In genomic region chr5:90557391-90557790, GRCh38 we compare ENCODE assay signal across 15 cellular contexts. TPM values are rescaled to one million over a fixed set of nuclear protein-coding genes. Genes with fewer than 3 reads are reported as not detected.
DNase-seq lines count a peak whose midpoint lies in the region; ATAC-seq and TF ChIP-seq lines count a peak whose summit lies in the region.
"Had no signal": no experiment of that assay in that cellular context is flagged by ENCODE, and none has a peak within 500 bp of the region (broad histone marks: within the 10 kb centered on the region; RNA-seq: fewer than 3 reads in every experiment).

No MANE protein-coding gene starts in this region.

- POLR2A ChIA-PET in HCT116 (lab: Charles Lee) (interaction anchor here (1.2 kb wide), 1 partner anchor 10 kb away, joined by 3 read pairs; no protein-coding TSS in a partner anchor), PC-9 (lab: Charles Lee; ENCODE audit: unreplicated experiment) (no interaction called here)
- POLR2A ChIA-PET in activated CD8-positive, alpha-beta T cell treated with anti-CD3 and anti-CD28 coated beads, Interleukin-2, amount 10 ng/mL, durations not matched to agents 7 days and 5 days (lab: Charles Lee): no interaction called here

- H3K4me3 ChIP-seq in HCT116 (replicated peaks in 1 of 2; ENCODE audit: low read depth in 1 of 2, low read length in 2 of 2) (no peak overlapping the region), PC-9 (peak overlapping the region; percentile 54; the same call in 1 of the 2 replicates), iPS-11a (ENCODE audit: low read depth, low read length) (peak overlapping the region; percentile 85), retinal pigment epithelial cell (ENCODE audit: low read length) (peak overlapping the region; percentile 74)

- H3K4me3 Mint-ChIP-seq in activated CD8-positive, alpha-beta memory T cell treated with anti-CD3 and anti-CD28 coated beads, Interleukin-2, amount 10 ng/mL, durations not matched to agents 7 days and 5 days: no peak overlapping the region
- H3K4me3 Mint-ChIP-seq in activated CD8-positive, alpha-beta T cell treated with anti-CD3 and anti-CD28 coated beads, Interleukin-2, amount 10 ng/mL, durations not matched to agents 7 days and 5 days: no peak overlapping the region

- no peaks in the 10 kb centered on the region for H3K36me3 Mint-ChIP-seq in activated CD8-positive, alpha-beta memory T cell treated with anti-CD3 and anti-CD28 coated beads, Interleukin-2, amount 10 ng/mL, durations not matched to agents 7 days and 5 days
- no peaks in the 10 kb centered on the region for H3K36me3 Mint-ChIP-seq in activated CD8-positive, alpha-beta T cell treated with anti-CD3 and anti-CD28 coated beads, Interleukin-2, amount 10 ng/mL, durations not matched to agents 7 days and 5 days (ENCODE audit: low read depth)
- H3K36me3 Mint-ChIP-seq: memory B cell had no signal

- H3K9me3 ChIP-seq in HCT116 (ENCODE audit: control insufficient read depth in 1 of 2, insufficient read depth in 1 of 2, low read depth in 1 of 2, low read length in 2 of 2) (no peaks in the 10 kb centered on the region), PC-9 (ENCODE audit: insufficient read depth, low read depth) (no peaks in the 10 kb centered on the region)
- H3K9me3 ChIP-seq: spleen had no signal

- H3F3A ChIP-seq in PC-9 (ENCODE audit: insufficient read depth, low read depth): no peaks in the 10 kb centered on the region

- H3K4me1 ChIP-seq in HCT116 (ENCODE audit: control insufficient read depth in 1 of 2, insufficient read depth in 2 of 2, low read length in 2 of 2) (no peaks in the 10 kb centered on the region; a peak in 1 of 4 replicates), PC-9 (replicated peaks; ENCODE audit: insufficient read depth) (0 out of 2 replicates have a peak, but pooled peaks cover 4% of the 10 kb centered on the region)

- peaks cover 82% of the 10 kb centered on the region for H3K27me3 Mint-ChIP-seq in activated CD8-positive, alpha-beta memory T cell treated with anti-CD3 and anti-CD28 coated beads, Interleukin-2, amount 10 ng/mL, durations not matched to agents 7 days and 5 days
- H3K27me3 Mint-ChIP-seq in activated CD8-positive, alpha-beta T cell treated with anti-CD3 and anti-CD28 coated beads, Interleukin-2, amount 10 ng/mL, durations not matched to agents 7 days and 5 days (ENCODE audit: low read depth): peaks cover 59% of the 10 kb centered on the region

- intact Hi-C loops in HCT116 (cut with micrococcal nuclease): no loop called here
- intact Hi-C loops in PC-9 (cut with micrococcal nuclease; ENCODE audit: unreplicated experiment): loop anchor here (2.0 kb wide), 1 partner anchor 29 kb away; the partner anchor contains the start of gene LYSMD3

- H2AFZ ChIP-seq in HCT116 (ENCODE audit: low read depth, low read length, poor library complexity, severe bottlenecking) (no peak overlapping the region), PC-9 (no peak overlapping the region)

- no peak overlapping the region for H3K27ac Mint-ChIP-seq in activated CD8-positive, alpha-beta memory T cell treated with anti-CD3 and anti-CD28 coated beads, Interleukin-2, amount 10 ng/mL, durations not matched to agents 7 days and 5 days
- no peak overlapping the region for H3K27ac Mint-ChIP-seq in activated CD8-positive, alpha-beta T cell treated with anti-CD3 and anti-CD28 coated beads, Interleukin-2, amount 10 ng/mL, durations not matched to agents 7 days and 5 days
- H3K27ac Mint-ChIP-seq: activated naive CD4-positive, alpha-beta T cell treated with anti-CD3 and anti-CD28 coated beads for 36 hours; memory B cell; stimulated activated naive CD8-positive, alpha-beta T cell treated with anti-CD3 and anti-CD28 coated beads, Interleukin-15, Interleukin-2, amounts not matched to agents 100 ng/mL and 50 ng/mL, for 24 hours had no signal

- no peaks in the 10 kb centered on the region for H3K36me3 ChIP-seq in HCT116 (ENCODE audit: control insufficient read depth in 1 of 2, insufficient read depth in 2 of 2, low read length in 2 of 2)
- no peaks in the 10 kb centered on the region for H3K36me3 ChIP-seq in PC-9 (ENCODE audit: low read depth)
- H3K36me3 ChIP-seq: spleen had no signal

- H3K9me3 Mint-ChIP-seq in activated CD8-positive, alpha-beta memory T cell treated with anti-CD3 and anti-CD28 coated beads, Interleukin-2, amount 10 ng/mL, durations not matched to agents 7 days and 5 days (ENCODE audit: low read depth): no peaks in the 10 kb centered on the region
- H3K9me3 Mint-ChIP-seq in activated CD8-positive, alpha-beta T cell treated with anti-CD3 and anti-CD28 coated beads, Interleukin-2, amount 10 ng/mL, durations not matched to agents 7 days and 5 days (ENCODE audit: insufficient read depth): no peaks in the 10 kb centered on the region
- H3K9me3 Mint-ChIP-seq: activated naive CD4-positive, alpha-beta T cell treated with anti-CD3 and anti-CD28 coated beads for 36 hours; memory B cell; stimulated activated naive CD8-positive, alpha-beta T cell treated with anti-CD3 and anti-CD28 coated beads, Interleukin-15, Interleukin-2, amounts not matched to agents 100 ng/mL and 50 ng/mL, for 24 hours had no signal

- RAD21 ChIA-PET in HCT116 (lab: Charles Lee; ENCODE audit: low non-redundant PET in 1 of 2, low total read pairs in 2 of 2, uncharacterized antibody in 2 of 2, unreplicated experiment in 2 of 2): no interaction called here

- no peak for TF ChIP-seq POLR2A in HCT116 (IDR thresholded peaks at IDR 0.05; ENCODE audit: borderline replicate concordance, extremely low read depth, insufficient read depth, insufficient read length)

- no peak for TF ChIP-seq RAD21 in HCT116 (IDR thresholded peaks at IDR 0.05; ENCODE audit: low read depth)

- ATAC-seq in HCT116: no peak
- ATAC-seq in activated CD8-positive, alpha-beta memory T cell treated with anti-CD3 and anti-CD28 coated beads, Interleukin-2, amount 10 ng/mL, durations not matched to agents 7 days and 5 days: no peak
- ATAC-seq in activated CD8-positive, alpha-beta T cell treated with anti-CD3 and anti-CD28 coated beads, Interleukin-2, amount 10 ng/mL, durations not matched to agents 7 days and 5 days: no peak
- ATAC-seq: body of pancreas had no signal

- no peaks in the 10 kb centered on the region for H3K79me2 ChIP-seq in HCT116 (ENCODE audit: insufficient read depth, low read length)
- no peaks in the 10 kb centered on the region for H3K79me2 ChIP-seq in PC-9 (ENCODE audit: low read depth)

- H3K9me2 ChIP-seq in HCT116 (ENCODE audit: insufficient read depth) (no peaks in the 10 kb centered on the region), PC-9 (ENCODE audit: insufficient read depth) (no peaks in the 10 kb centered on the region)

- CTCF ChIA-PET in HCT116 (lab: Charles Lee): no interaction called here
- CTCF ChIA-PET in PC-9 (lab: Charles Lee): interaction anchor here (0.5 kb wide), 1 partner anchor 740 kb away, joined by 4 read pairs; no protein-coding TSS in a partner anchor
- CTCF ChIA-PET in activated CD8-positive, alpha-beta memory T cell treated with anti-CD3 and anti-CD28 coated beads, Interleukin-2, amount 10 ng/mL, durations not matched to agents 7 days and 5 days (lab: Charles Lee): interaction anchor here (1.3 kb wide), 1 partner anchor 27 kb away, joined by 4 read pairs; no protein-coding TSS in a partner anchor
- CTCF ChIA-PET in activated CD8-positive, alpha-beta T cell treated with anti-CD3 and anti-CD28 coated beads, Interleukin-2, amount 10 ng/mL, durations not matched to agents 7 days and 5 days (lab: Charles Lee): no interaction called here

- H3K9ac ChIP-seq in HCT116 (ENCODE audit: low read length): no peak overlapping the region; the same call in 1 of the 2 replicates

- DNase-seq in HCT116 (ENCODE audit: low read depth, low spot score) (no peak), PC-9 (no peak), retinal pigment epithelial cell (ENCODE audit: low read depth) (no peak), hepatic stellate cell (ENCODE audit: low spot score) (no peak)
- DNase-seq in activated CD8-positive, alpha-beta memory T cell treated with anti-CD3 and anti-CD28 coated beads, Interleukin-2, amount 10 ng/mL, durations not matched to agents 7 days and 5 days: no peak
- DNase-seq in activated CD8-positive, alpha-beta T cell treated with anti-CD3 and anti-CD28 coated beads, Interleukin-2, amount 10 ng/mL, durations not matched to agents 7 days and 5 days: no peak
- DNase-seq: activated naive CD4-positive, alpha-beta T cell treated with anti-CD3 and anti-CD28 coated beads for 36 hours; body of pancreas; DND-41; effector CD4-positive, alpha-beta T cell; spleen; SW 1271 had no signal

- TF ChIP-seq CTCF in HCT116 (IDR thresholded peaks at IDR 0.05 in 2 of 3, conservative IDR thresholded peaks at IDR 0.05 in 1 of 3; ENCODE audit: borderline replicate concordance in 1 of 3, insufficient read depth in 1 of 3, low read depth in 2 of 3, low read length in 2 of 3): no peak
- no peak for TF ChIP-seq CTCF in PC-9 (conservative IDR thresholded peaks at IDR 0.05)
- TF ChIP-seq CTCF in retinal pigment epithelial cell (conservative IDR thresholded peaks at IDR 0.05; ENCODE audit: low read depth, low read length): no peak

- BruUV-seq in HCT116 (replicated peaks; lab: Mats Ljungman, UMichigan) (no TSS peak), PC-9 (replicated peaks; lab: Mats Ljungman, UMichigan) (no TSS peak)

- no peak overlapping the region for H3K27ac ChIP-seq in HCT116 (ENCODE audit: low read depth, low read length)
- H3K27ac ChIP-seq in PC-9: no peak overlapping the region
- H3K27ac ChIP-seq: spleen had no signal

- H3K27me3 ChIP-seq in HCT116 (ENCODE audit: insufficient read depth, low read length): no peaks in the 10 kb centered on the region
- H3K27me3 ChIP-seq in PC-9 (ENCODE audit: insufficient read depth, low read depth): peaks cover 55% of the 10 kb centered on the region
- H3K27me3 ChIP-seq: body of pancreas had no signal

- H3K4me2 ChIP-seq in HCT116 (ENCODE audit: low read length) (peak overlapping the region; percentile 81), PC-9 (peak overlapping the region; percentile 87; the same call in 1 of the 2 replicates)

- H4K20me1 ChIP-seq in HCT116 (ENCODE audit: insufficient read depth) (no peaks in the 10 kb centered on the region), PC-9 (ENCODE audit: insufficient read depth) (no peaks in the 10 kb centered on the region)

- H3K4me1 Mint-ChIP-seq in activated CD8-positive, alpha-beta memory T cell treated with anti-CD3 and anti-CD28 coated beads, Interleukin-2, amount 10 ng/mL, durations not matched to agents 7 days and 5 days: peaks cover 12% of the 10 kb centered on the region
- H3K4me1 Mint-ChIP-seq in activated CD8-positive, alpha-beta T cell treated with anti-CD3 and anti-CD28 coated beads, Interleukin-2, amount 10 ng/mL, durations not matched to agents 7 days and 5 days (ENCODE audit: low read depth): peaks cover 12% of the 10 kb centered on the region

RNA-seq across cellular contexts. Expression of gene ADGRV1, which starts 1.2 kb away (rescaled TPM):
- total RNA-seq in HCT116 (2021; ENCODE audit: unreplicated experiment): 6.0 TPM
- 1.1 and 1.7 TPM in 2 replicates for polyA plus RNA-seq in HCT116 (2012)
- total RNA-seq in PC-9 (2021): 1.0 and 1.2 TPM in 2 replicates
- total RNA-seq in activated CD8-positive, alpha-beta memory T cell treated with anti-CD3 and anti-CD28 coated beads, Interleukin-2, amount 10 ng/mL, durations not matched to agents 7 days and 5 days: under 1 TPM in 1 of 2 experiments, not detected in 1; 0.18 TPM
- under 1 TPM in 1 of 2 experiments, not detected in 1; 0.26 TPM for total RNA-seq in activated CD8-positive, alpha-beta T cell treated with anti-CD3 and anti-CD28 coated beads, Interleukin-2, amount 10 ng/mL, durations not matched to agents 7 days and 5 days
- total RNA-seq: activated naive CD4-positive, alpha-beta T cell treated with anti-CD3 and anti-CD28 coated beads for 36 hours had no signal

RNA-seq across cellular contexts. Expression of gene LYSMD3, which starts 28.0 kb away (rescaled TPM):
- total RNA-seq in HCT116 (2021; ENCODE audit: unreplicated experiment) (18.0 TPM), PC-9 (2021) (4.6 and 10.6 TPM in 2 replicates)
- polyA plus RNA-seq in HCT116 (2012): 7.5 and 8.3 TPM in 2 replicates
- total RNA-seq in activated CD8-positive, alpha-beta memory T cell treated with anti-CD3 and anti-CD28 coated beads, Interleukin-2, amount 10 ng/mL, durations not matched to agents 7 days and 5 days: 10 to 100 TPM; 15.5 to 16.8 TPM
- 10 to 100 TPM; 18.3 to 19.0 TPM for total RNA-seq in activated CD8-positive, alpha-beta T cell treated with anti-CD3 and anti-CD28 coated beads, Interleukin-2, amount 10 ng/mL, durations not matched to agents 7 days and 5 days

Comparison
In these comparisons a context has a peak if more than half of its experiments do, and no peak if none do; other contexts are left out.
1. H3K4me3 ChIP-seq: peak in PC-9 (single experiment), iPS-11a (single experiment) and retinal pigment epithelial cell (single experiment); none in HCT116 (0 of 2).
2. CTCF ChIA-PET loops: an anchor here in PC-9 (0.5 kb wide) and activated CD8-positive, alpha-beta memory T cell treated with anti-CD3 and anti-CD28 coated beads, Interleukin-2, amount 10 ng/mL, durations not matched to agents 7 days and 5 days (1.3 kb wide); none called in HCT116 and activated CD8-positive, alpha-beta T cell treated with anti-CD3 and anti-CD28 coated beads, Interleukin-2, amount 10 ng/mL, durations not matched to agents 7 days and 5 days.